8 cellular contexts compared by ENCODE assay signal in the genomic region with DNA sequence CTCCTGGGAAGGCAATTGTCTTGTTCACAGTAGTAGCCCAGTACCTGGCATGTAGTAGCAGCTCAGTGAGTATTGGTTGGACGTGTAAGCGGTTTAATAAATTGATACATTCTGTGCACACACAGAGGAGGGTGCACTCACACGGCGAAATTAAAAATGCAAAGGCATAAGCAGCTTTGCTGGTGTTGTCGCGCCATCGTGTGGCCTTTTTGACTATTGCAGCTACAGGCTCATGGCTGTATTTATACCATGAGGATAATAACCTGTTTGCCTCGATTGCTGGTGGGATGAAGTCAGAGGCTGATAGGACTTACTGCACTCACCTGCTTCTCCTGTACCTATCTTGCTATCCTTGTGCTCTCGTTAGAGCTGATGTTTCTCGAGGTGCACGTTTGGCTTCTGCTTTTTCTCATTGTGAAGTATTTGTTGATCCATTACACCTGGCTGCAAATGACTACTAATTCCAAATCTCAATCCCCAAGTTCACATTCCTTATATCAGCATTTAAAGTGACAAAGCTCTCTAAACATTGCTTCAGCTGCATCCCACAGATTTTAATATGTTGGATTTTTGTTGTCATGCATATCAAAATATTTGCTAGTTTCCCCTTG.
DNase-seq lines count a peak whose midpoint lies in the region; ATAC-seq, FAIRE-seq and TF ChIP-seq lines count a peak whose summit lies in the region.

No MANE protein-coding gene starts in this region.

- POLR2A ChIA-PET in Panc1 (lab: Charles Lee): no interaction called here

- H3K27ac ChIP-seq in Panc1 (ENCODE audit: low read length) (no peak overlapping the region), pancreas (no peak overlapping the region), vagina (no peak overlapping the region)

- peaks cover 16% of the 10 kb centered on the region for H3K27me3 Mint-ChIP-seq in activated T-helper 2 cell treated with anti-CD3 and anti-CD28 coated beads, Interferon-gamma antibody, Interleukin-2, Interleukin-4, amounts not matched to agents 10 μg/mL and 5 μg/mL and 100 μg/mL, durations not matched to agents 14 hours and 24 hours and 36 hours (ENCODE audit: low read depth)

- no peak for FAIRE-seq in frontal cortex (lab: Jason Lieb, UNC)
- no peak for FAIRE-seq in pancreas (lab: Jason Lieb, UNC)

- BruUV-seq in Panc1 (replicated peaks; lab: Mats Ljungman, UMichigan): no TSS peak

- no peaks in the 10 kb centered on the region for H3K9me3 ChIP-seq in Panc1 (ENCODE audit: control insufficient read depth, insufficient read depth, low read depth, low read length)
- H3K9me3 ChIP-seq in pancreas: no peaks in the 10 kb centered on the region
- no peaks in the 10 kb centered on the region for H3K9me3 ChIP-seq in vagina

- H3K4me1 Mint-ChIP-seq in activated T-helper 2 cell treated with anti-CD3 and anti-CD28 coated beads, Interferon-gamma antibody, Interleukin-2, Interleukin-4, amounts not matched to agents 10 μg/mL and 5 μg/mL and 100 μg/mL, durations not matched to agents 14 hours and 24 hours and 36 hours (ENCODE audit: low read depth): peaks cover 3% of the 10 kb centered on the region

- DNase-seq in DMS 273 treated with DMSO at 0.1 percent for 48 hours (lab: John Stamatoyannopoulos, UW) (peak; percentile 6), Panc1 (ENCODE audit: low read depth, low spot score) (peak; percentile 42), frontal cortex (ENCODE audit: low spot score in 2 of 2) (peak; percentile 10 to 39), pancreas (peak; percentile 38 to 90 (median 76)), vagina (ENCODE audit: extremely low spot score in 2 of 2) (no peak)
- peak; percentile 71 for DNase-seq in Jurkat, Clone E6-1 (ENCODE audit: low read depth, low spot score)
- DNase-seq in activated T-helper 2 cell treated with anti-CD3 and anti-CD28 coated beads, Interferon-gamma antibody, Interleukin-2, Interleukin-4, amounts not matched to agents 10 μg/mL and 5 μg/mL and 100 μg/mL, durations not matched to agents 14 hours and 24 hours and 36 hours (ENCODE audit: low spot score): peak; percentile 35

- H3K27ac Mint-ChIP-seq in activated T-helper 2 cell treated with anti-CD3 and anti-CD28 coated beads, Interferon-gamma antibody, Interleukin-2, Interleukin-4, amounts not matched to agents 10 μg/mL and 5 μg/mL and 100 μg/mL, durations not matched to agents 14 hours and 24 hours and 36 hours: no peak overlapping the region

- H3K36me3 ChIP-seq in Panc1 (ENCODE audit: control insufficient read depth, insufficient read depth, low read length) (no peaks in the 10 kb centered on the region), pancreas (no peaks in the 10 kb centered on the region), vagina (no peaks in the 10 kb centered on the region)

- H3K4me3 Mint-ChIP-seq in activated T-helper 2 cell treated with anti-CD3 and anti-CD28 coated beads, Interferon-gamma antibody, Interleukin-2, Interleukin-4, amounts not matched to agents 10 μg/mL and 5 μg/mL and 100 μg/mL, durations not matched to agents 14 hours and 24 hours and 36 hours (ENCODE audit: low read depth): no peak overlapping the region

- intact Hi-C loops in Panc1 (cut with micrococcal nuclease; ENCODE audit: unreplicated experiment) (loop anchor here (2.0 to 10.0 kb wide), 2 partner anchors 221 to 381 kb away; no protein-coding TSS in a partner anchor), pancreas (cut with DNase I) (loop anchor here in 1 of 3 donors (10.0 kb wide), 1 partner anchor 221 kb away; no protein-coding TSS in a partner anchor), vagina (cut with DNase I) (no loop called here)
- intact Hi-C loops in activated T-helper 2 cell treated with anti-CD3 and anti-CD28 coated beads, Interferon-gamma antibody, Interleukin-2, Interleukin-4, amounts not matched to agents 10 μg/mL and 5 μg/mL and 100 μg/mL, durations not matched to agents 14 hours and 24 hours and 36 hours (cut with micrococcal nuclease): loop anchor here (1.0 kb wide), 1 partner anchor 221 kb away; no protein-coding TSS in a partner anchor

- ATAC-seq in GM21447 (IDR thresholded peaks at IDR 0.05; ENCODE audit: unreplicated experiment) (peak; percentile 77), Panc1 (peak; percentile 92), pancreas (peak; percentile 63 to 91 (median 89))

- no peak overlapping the region for H3K4me3 ChIP-seq in Jurkat, Clone E6-1 (ENCODE audit: low read length)
- H3K4me3 ChIP-seq in Panc1 (ENCODE audit: low read depth in 2 of 2, low read length in 2 of 2) (no peak overlapping the region), pancreas (no peak overlapping the region), vagina (no peak overlapping the region)

- peaks cover 8% of the 10 kb centered on the region for H3K27me3 ChIP-seq in Panc1 (ENCODE audit: control insufficient read depth, insufficient read depth, low read length)
- peaks cover 0 to 11% (median 0%) of the 10 kb centered on the region in 4 donors for H3K27me3 ChIP-seq in pancreas
- no peaks in the 10 kb centered on the region for H3K27me3 ChIP-seq in vagina

- CTCF ChIA-PET in Panc1 (lab: Charles Lee): interaction anchor here (0.7 to 1.2 kb wide), 2 partner anchors 216 to 222 kb away, joined by 6 read pairs; no protein-coding TSS in a partner anchor

- in situ Hi-C loops in Panc1 (cut with HindIII; ENCODE audit: low pct_unique_long_range_greater_than_20kb, low sequenced_read_pairs): no loop called here

- no peak for TF ChIP-seq POLR2A in vagina (IDR thresholded peaks at IDR 0.05)

- 0 to 1% methylated on average over 11 of the region's 11 CpGs for WGBS in pancreas, 2 donors

- TF ChIP-seq CTCF in Panc1 (IDR thresholded peaks at IDR 0.05): peak; percentile 90
- TF ChIP-seq CTCF in pancreas (IDR thresholded peaks at IDR 0.05): peak; percentile 64 to 84 (median 76)
- TF ChIP-seq CTCF in vagina (IDR thresholded peaks at IDR 0.05): peak; percentile 42 to 76 (median 50)

- no peaks in the 10 kb centered on the region for H3K4me1 ChIP-seq in Panc1 (ENCODE audit: control insufficient read depth, insufficient read depth, low read length)
- no peaks in the 10 kb centered on the region for H3K4me1 ChIP-seq in pancreas
- no peaks in the 10 kb centered on the region for H3K4me1 ChIP-seq in vagina

- no peaks in the 10 kb centered on the region for H3K36me3 Mint-ChIP-seq in activated T-helper 2 cell treated with anti-CD3 and anti-CD28 coated beads, Interferon-gamma antibody, Interleukin-2, Interleukin-4, amounts not matched to agents 10 μg/mL and 5 μg/mL and 100 μg/mL, durations not matched to agents 14 hours and 24 hours and 36 hours (ENCODE audit: low read depth)

- H3K9me3 Mint-ChIP-seq in activated T-helper 2 cell treated with anti-CD3 and anti-CD28 coated beads, Interferon-gamma antibody, Interleukin-2, Interleukin-4, amounts not matched to agents 10 μg/mL and 5 μg/mL and 100 μg/mL, durations not matched to agents 14 hours and 24 hours and 36 hours: peaks cover 7% of the 10 kb centered on the region

Comparison
In these comparisons a context has a peak if more than half of its experiments do, and no peak if none do; other contexts are left out.
1. DNase-seq: peak in DMS 273 treated with DMSO at 0.1 percent for 48 hours (single experiment), Jurkat, Clone E6-1 (single experiment), Panc1 (single experiment), activated T-helper 2 cell treated with anti-CD3 and anti-CD28 coated beads, Interferon-gamma antibody, Interleukin-2, Interleukin-4, amounts not matched to agents 10 μg/mL and 5 μg/mL and 100 μg/mL, durations not matched to agents 14 hours and 24 hours and 36 hours (single experiment), frontal cortex (2 of 2) and pancreas (6 of 6); none in vagina (0 of 2).
2. Peak in every context shown above with its lines, with median percentiles within 50 percentile points of each other: ATAC-seq and CTCF ChIP-seq.